11 cellular contexts compared by ENCODE assay signal in genomic region chrX:13699183-13699826, GRCh38. TPM values are rescaled to one million over a fixed set of nuclear protein-coding genes. Genes with fewer than 3 reads are reported as not detected.
DNase-seq lines count a peak whose midpoint lies in the region; ATAC-seq, FAIRE-seq and TF ChIP-seq lines count a peak whose summit lies in the region.
"Had no signal": no experiment of that assay in that cellular context is flagged by ENCODE, and none has a peak within 500 bp of the region (broad histone marks: within the 10 kb centered on the region; RNA-seq: fewer than 3 reads in every experiment).

No MANE protein-coding gene starts in this region.

- TF ChIP-seq POLR2A in breast epithelium (IDR thresholded peaks at IDR 0.05) = no peak

- peaks cover 12% of the 10 kb centered on the region for H3K4me1 Mint-ChIP-seq in glutamatergic neuron (ENCODE audit: low read depth, unreplicated experiment)

- DNase-seq in Right ventricle myocardium superior (no peak), cardiac septum (ENCODE audit: low spot score) (no peak), glutamatergic neuron (no peak), NAMALWA (ENCODE audit: low spot score) (no peak), breast epithelium (ENCODE audit: low spot score in 2 of 2) (no peak)
- DNase-seq: activated naive CD4-positive, alpha-beta T cell treated with Interleukin-2 at 50 U/mL for 16 hours; CD4-positive, CD25-positive, alpha-beta regulatory T cell; kidney glomerular epithelial cell had no signal

- no peaks in the 10 kb centered on the region for H3K36me3 ChIP-seq in subcutaneous abdominal adipose tissue (ENCODE audit: control insufficient read depth in 5 of 5, insufficient read depth in 5 of 5, low read length in 5 of 5)
- no peaks in the 10 kb centered on the region for H3K36me3 ChIP-seq in breast epithelium

- H3K27ac ChIP-seq in subcutaneous abdominal adipose tissue (ENCODE audit: low read depth, low read length) = peak overlapping the region; percentile 25
- H3K27ac ChIP-seq in breast epithelium = peak overlapping the region in 1 of 2 donors; percentile 10

- H3K9me3 Mint-ChIP-seq in glutamatergic neuron (ENCODE audit: unreplicated experiment) = no peaks in the 10 kb centered on the region
- H3K9me3 Mint-ChIP-seq: CD4-positive, CD25-positive, alpha-beta regulatory T cell had no signal

- intact Hi-C loops in Right ventricle myocardium superior (cut with DNase I) = no loop called here
- intact Hi-C loops in cardiac septum (cut with DNase I) = no loop called here
- intact Hi-C loops in breast epithelium (cut with DNase I; ENCODE audit: low total_unique reads) = no loop called here

- FAIRE-seq in colon (lab: Jason Lieb, UNC) = peak; percentile 75

- no peak overlapping the region for H3K9ac ChIP-seq in subcutaneous abdominal adipose tissue (ENCODE audit: low read length in 5 of 5)

- H3K4me1 ChIP-seq in subcutaneous abdominal adipose tissue (ENCODE audit: control insufficient read depth in 5 of 5, insufficient read depth in 5 of 5, low read length in 5 of 5) (peaks cover 0 to 42% (median 28%) of the 10 kb centered on the region in 5 donors), breast epithelium (no peaks in the 10 kb centered on the region)

- H3K27me3 Mint-ChIP-seq in glutamatergic neuron (ENCODE audit: unreplicated experiment) = peaks cover 3% of the 10 kb centered on the region
- H3K27me3 Mint-ChIP-seq: CD4-positive, CD25-positive, alpha-beta regulatory T cell had no signal

- H3K27ac Mint-ChIP-seq in glutamatergic neuron (ENCODE audit: unreplicated experiment) = no peak overlapping the region

- TF ChIP-seq CTCF in glutamatergic neuron (IDR thresholded peaks at IDR 0.05; ENCODE audit: partially characterized antibody, unreplicated experiment) = no peak
- TF ChIP-seq CTCF in breast epithelium (IDR thresholded peaks at IDR 0.05) = no peak

- no peak overlapping the region for H3K4me3 ChIP-seq in subcutaneous abdominal adipose tissue (ENCODE audit: low read depth in 1 of 5, low read length in 5 of 5)
- H3K4me3 ChIP-seq in breast epithelium = no peak overlapping the region

- H3K27me3 ChIP-seq in subcutaneous abdominal adipose tissue (ENCODE audit: control insufficient read depth in 5 of 5, insufficient read depth in 4 of 5, low read length in 5 of 5) (peaks cover 0 to 6% (median 3%) of the 10 kb centered on the region in 5 donors), breast epithelium (peaks cover 0 to 40% of the 10 kb centered on the region in 2 donors)

- ATAC-seq in Right ventricle myocardium superior (ENCODE audit: poor library complexity) (peak; percentile 69), HG03280 (IDR thresholded peaks at IDR 0.05; ENCODE audit: unreplicated experiment) (peak; percentile 63)

- H3K9me3 ChIP-seq in subcutaneous abdominal adipose tissue (ENCODE audit: control insufficient read depth in 5 of 5, low read length in 5 of 5) (no peaks in the 10 kb centered on the region), breast epithelium (no peaks in the 10 kb centered on the region)

- no peaks in the 10 kb centered on the region for H3K36me3 Mint-ChIP-seq in glutamatergic neuron (ENCODE audit: unreplicated experiment)
- H3K36me3 Mint-ChIP-seq: CD4-positive, CD25-positive, alpha-beta regulatory T cell had no signal

- no peak overlapping the region for H3K4me3 Mint-ChIP-seq in glutamatergic neuron (ENCODE audit: unreplicated experiment)
- H3K4me3 Mint-ChIP-seq: CD4-positive, CD25-positive, alpha-beta regulatory T cell had no signal

RNA-seq across cellular contexts. Expression of gene RAB9A, which starts 10.4 kb away (rescaled TPM):
- total RNA-seq in Right ventricle myocardium superior = 22.6 TPM
- total RNA-seq in cardiac septum = 28.2 TPM
- total RNA-seq in glutamatergic neuron (ENCODE audit: unreplicated experiment) = 14.2 TPM
- total RNA-seq in breast epithelium = 10 to 100 TPM; 41.0 to 63.4 (median 43.2) TPM

RNA-seq across cellular contexts. Expression of gene TRAPPC2, which starts 35.1 kb away (rescaled TPM):
- total RNA-seq in Right ventricle myocardium superior (6.8 TPM), cardiac septum (9.9 TPM), glutamatergic neuron (ENCODE audit: unreplicated experiment) (25.8 TPM), breast epithelium (10 to 100 TPM in 2 of 3 donors, 1 to 10 TPM in 1; 8.2 to 25.3 (median 21.0) TPM)

RNA-seq across cellular contexts. Expression of gene OFD1, which starts 35.2 kb away (rescaled TPM):
- total RNA-seq in Right ventricle myocardium superior (7.0 TPM), cardiac septum (12.8 TPM), glutamatergic neuron (ENCODE audit: unreplicated experiment) (28.5 TPM), breast epithelium (100 to 1,000 TPM in 1 of 3 donors, 10 to 100 TPM in 2; 10.7 to 136 (median 48.8) TPM)

RNA-seq across cellular contexts. Expression of gene TCEANC, which starts 46.4 kb away (rescaled TPM):
- total RNA-seq in Right ventricle myocardium superior (7.3 TPM), cardiac septum (6.4 TPM), glutamatergic neuron (ENCODE audit: unreplicated experiment) (6.3 TPM), breast epithelium (1 to 10 TPM; 4.6 to 7.8 (median 5.2) TPM)
